In the genomic region with DNA sequence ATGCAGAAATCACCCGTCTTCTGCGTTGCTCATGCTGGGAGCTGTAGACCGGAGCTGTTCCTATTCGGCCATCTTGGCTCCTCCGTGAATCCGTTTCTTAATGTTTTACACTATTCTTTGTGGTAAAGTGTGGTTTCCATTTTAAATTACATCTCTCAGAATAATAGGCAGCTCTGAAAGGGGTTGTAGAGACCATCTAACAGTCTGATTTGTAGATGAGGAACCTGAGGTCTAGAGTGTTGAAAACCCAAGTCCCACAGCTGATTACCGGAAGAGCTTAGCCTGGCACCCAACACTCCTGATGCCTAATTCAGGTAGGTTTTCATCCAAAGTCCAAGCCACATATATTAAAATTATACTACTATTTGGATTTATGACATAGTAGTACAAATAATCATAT, we compare ENCODE assay signal across 18 cellular contexts.
DNase-seq lines count a peak whose midpoint lies in the region; ATAC-seq and TF ChIP-seq lines count a peak whose summit lies in the region.
"Had no signal": no experiment of that assay in that cellular context is flagged by ENCODE, and none has a peak within 500 bp of the region (broad histone marks: within the 10 kb centered on the region; RNA-seq: fewer than 3 reads in every experiment).

No MANE protein-coding gene starts in this region.

- H3K9me3 ChIP-seq in ES-I3 (ENCODE audit: control insufficient read depth, insufficient read depth, low read length), result no peaks in the 10 kb centered on the region
- peaks cover 14% of the 10 kb centered on the region for H3K9me3 ChIP-seq in endodermal cell (ENCODE audit: control insufficient read depth, low read length)
- no peaks in the 10 kb centered on the region for H3K9me3 ChIP-seq in T-helper 17 cell (ENCODE audit: control insufficient read depth, low read length, poor library complexity, severe bottlenecking)
- H3K9me3 ChIP-seq: A549 had no signal

- ATAC-seq in T-helper 17 cell (no peak), GM21528 (IDR thresholded peaks at IDR 0.05; ENCODE audit: low FRiP score, unreplicated experiment) (no peak)
- ATAC-seq: A549 had no signal

- TF ChIP-seq CTCF in endodermal cell (conservative IDR thresholded peaks at IDR 0.05) (no peak), neural crest cell (conservative IDR thresholded peaks at IDR 0.05) (no peak)

- H3K4me3 ChIP-seq in endodermal cell (ENCODE audit: low read length), result peak overlapping the region; percentile 50
- H3K4me3 ChIP-seq: A549, SK-N-MC had no signal

- peaks cover 10% of the 10 kb centered on the region for H3K9me3 Mint-ChIP-seq in endodermal cell
- H3K9me3 Mint-ChIP-seq in neural crest cell, result no peaks in the 10 kb centered on the region
- H3K9me3 Mint-ChIP-seq in activated CD4-positive, alpha-beta memory T cell treated with anti-CD3 and anti-CD28 coated beads for 36 hours, result peaks cover 9% of the 10 kb centered on the region
- H3K9me3 Mint-ChIP-seq: HFFc6 had no signal

- intact Hi-C loops in activated CD4-positive, alpha-beta memory T cell treated with anti-CD3 and anti-CD28 coated beads for 36 hours (cut with micrococcal nuclease), result no loop called here

- H3K4me1 ChIP-seq in ES-I3 (ENCODE audit: insufficient read depth, low read length), result no peaks in the 10 kb centered on the region
- H3K4me1 ChIP-seq in endodermal cell (ENCODE audit: control insufficient read depth, insufficient read depth, low read length), result no peaks in the 10 kb centered on the region
- H3K4me1 ChIP-seq: A549 had no signal

- 100% methylated on average over 1 of the region's 7 CpGs; no CpG with 5 or more reads in 1 of the 2 experiments for WGBS in endodermal cell (ENCODE audit: insufficient coverage in 1 of 2, insufficient read length in 1 of 2), 2 experiments

- POLR2A ChIA-PET in activated CD4-positive, alpha-beta memory T cell treated with anti-CD3 and anti-CD28 coated beads for 36 hours (lab: Charles Lee), result no interaction called here

- peak overlapping the region; percentile 44 for H3K9ac ChIP-seq in ES-I3 (ENCODE audit: low read depth, low read length)
- no peak overlapping the region for H3K9ac ChIP-seq in endodermal cell (ENCODE audit: extremely low read depth, low read length, poor library complexity, severe bottlenecking)

- no peaks in the 10 kb centered on the region for H3K27me3 ChIP-seq in endodermal cell (ENCODE audit: control insufficient read depth, insufficient read depth, low read length, poor library complexity, severe bottlenecking)

- H3K4me1 Mint-ChIP-seq in endodermal cell (no peaks in the 10 kb centered on the region), neural crest cell (no peaks in the 10 kb centered on the region), T-helper 17 cell (no peaks in the 10 kb centered on the region)
- no peaks in the 10 kb centered on the region for H3K4me1 Mint-ChIP-seq in activated CD4-positive, alpha-beta memory T cell treated with anti-CD3 and anti-CD28 coated beads for 36 hours (ENCODE audit: low read depth)

- no peaks in the 10 kb centered on the region for H3K27me3 Mint-ChIP-seq in endodermal cell (ENCODE audit: insufficient read depth)
- H3K27me3 Mint-ChIP-seq in neural crest cell (ENCODE audit: low read depth), result no peaks in the 10 kb centered on the region
- no peaks in the 10 kb centered on the region for H3K27me3 Mint-ChIP-seq in T-helper 17 cell
- no peaks in the 10 kb centered on the region for H3K27me3 Mint-ChIP-seq in activated CD4-positive, alpha-beta memory T cell treated with anti-CD3 and anti-CD28 coated beads for 36 hours

- peak overlapping the region; percentile 50 for H3K4me3 Mint-ChIP-seq in endodermal cell
- peak overlapping the region; percentile 86 for H3K4me3 Mint-ChIP-seq in neural crest cell
- no peak overlapping the region for H3K4me3 Mint-ChIP-seq in T-helper 17 cell
- no peak overlapping the region for H3K4me3 Mint-ChIP-seq in activated CD4-positive, alpha-beta memory T cell treated with anti-CD3 and anti-CD28 coated beads for 36 hours
- H3K4me3 Mint-ChIP-seq: HFFc6 had no signal

- peak; percentile 5 for DNase-seq in HuH-7 (ENCODE audit: low spot score)
- DNase-seq in endodermal cell, result no peak
- no peak for DNase-seq in neural crest cell (ENCODE audit: low read depth, low spot score)
- no peak for DNase-seq in T-helper 17 cell
- no peak for DNase-seq in anterior cingulate cortex (lab: John Stamatoyannopoulos, UW)
- DNase-seq in activated CD4-positive, alpha-beta memory T cell treated with anti-CD3 and anti-CD28 coated beads for 36 hours, result no peak
- DNase-seq: COR-L47, HFFc6, Kasumi-1, NCI-H1105 treated with DMSO at 0.1 percent for 48 hours, NCI-H1930, NCI-H2171, NCI-H526 had no signal

- H3K36me3 Mint-ChIP-seq in endodermal cell (ENCODE audit: low read depth) (peaks cover 4% of the 10 kb centered on the region), neural crest cell (ENCODE audit: low read depth) (no peaks in the 10 kb centered on the region), T-helper 17 cell (ENCODE audit: low read depth) (no peaks in the 10 kb centered on the region)
- H3K36me3 Mint-ChIP-seq in activated CD4-positive, alpha-beta memory T cell treated with anti-CD3 and anti-CD28 coated beads for 36 hours, result peaks cover 2% of the 10 kb centered on the region

- H3K36me3 ChIP-seq in ES-I3 (ENCODE audit: insufficient read depth, low read length) (no peaks in the 10 kb centered on the region), endodermal cell (ENCODE audit: control insufficient read depth, insufficient read depth, low read length) (no peaks in the 10 kb centered on the region)

- H3K27ac Mint-ChIP-seq in endodermal cell (peak overlapping the region; percentile 64), neural crest cell (ENCODE audit: unreplicated experiment) (no peak overlapping the region), T-helper 17 cell (no peak overlapping the region)
- no peak overlapping the region for H3K27ac Mint-ChIP-seq in activated CD4-positive, alpha-beta memory T cell treated with anti-CD3 and anti-CD28 coated beads for 36 hours
- H3K27ac Mint-ChIP-seq: HFFc6 had no signal

- CTCF ChIA-PET in activated CD4-positive, alpha-beta memory T cell treated with anti-CD3 and anti-CD28 coated beads for 36 hours (lab: Charles Lee), result no interaction called here

- no peak overlapping the region for H3K27ac ChIP-seq in endodermal cell (ENCODE audit: low read depth, low read length)
- H3K27ac ChIP-seq: A549, C4-2B, SK-N-MC had no signal

Comparison
In these comparisons a context has a peak if more than half of its experiments do, and no peak if none do; other contexts are left out.
1. H3K4me3 Mint-ChIP-seq: peak in endodermal cell (single experiment) and neural crest cell (single experiment); none in T-helper 17 cell (single experiment) and activated CD4-positive, alpha-beta memory T cell treated with anti-CD3 and anti-CD28 coated beads for 36 hours (single experiment).